ENCODE assay signal across 11 cellular contexts in the genomic region with DNA sequence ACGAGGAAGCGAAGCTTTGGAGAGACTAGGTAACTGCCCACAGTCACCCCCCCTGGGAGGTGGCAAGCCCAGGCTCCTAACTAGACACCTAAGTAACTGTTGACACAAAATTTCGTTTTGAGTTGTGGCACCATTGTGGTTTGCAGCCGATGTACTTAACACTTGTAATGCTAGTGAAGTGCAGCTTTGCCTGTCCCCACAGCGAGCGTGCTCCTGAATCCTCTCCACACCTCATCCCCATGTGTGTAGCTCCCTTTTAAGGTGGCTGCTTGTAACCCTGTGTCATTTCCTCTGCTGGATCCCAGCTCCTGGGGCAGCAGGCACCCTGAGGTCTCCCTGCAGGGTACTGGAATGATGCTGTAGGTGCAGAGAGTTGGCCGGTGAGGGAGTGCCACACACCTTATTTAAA.
DNase-seq lines count a peak whose midpoint lies in the region; ATAC-seq and TF ChIP-seq lines count a peak whose summit lies in the region.
"Had no signal": no experiment of that assay in that cellular context is flagged by ENCODE, and none has a peak within 500 bp of the region (broad histone marks: within the 10 kb centered on the region; RNA-seq: fewer than 3 reads in every experiment).

No MANE protein-coding gene starts in this region.

- H3K4me1 Mint-ChIP-seq in progenitor cell of endocrine pancreas (ENCODE audit: low read depth): peaks cover 39% of the 10 kb centered on the region
- no peaks in the 10 kb centered on the region for H3K4me1 Mint-ChIP-seq in activated T-cell treated with anti-CD3 and anti-CD28 coated beads, Interleukin-2, amount 50 U/mL, for 24 hours (ENCODE audit: low read depth)

- peak; percentile 69 for ATAC-seq in HG02759 (IDR thresholded peaks at IDR 0.05; ENCODE audit: unreplicated experiment)
- ATAC-seq: A549 had no signal

- H3K27ac Mint-ChIP-seq in progenitor cell of endocrine pancreas: peak overlapping the region; percentile 59
- H3K27ac Mint-ChIP-seq in activated T-cell treated with anti-CD3 and anti-CD28 coated beads, Interleukin-2, amount 50 U/mL, for 24 hours: no peak overlapping the region

- no peak overlapping the region for H3K4me3 Mint-ChIP-seq in progenitor cell of endocrine pancreas (ENCODE audit: low read depth)
- no peak overlapping the region for H3K4me3 Mint-ChIP-seq in activated T-cell treated with anti-CD3 and anti-CD28 coated beads, Interleukin-2, amount 50 U/mL, for 24 hours

- no peaks in the 10 kb centered on the region for H3K27me3 Mint-ChIP-seq in progenitor cell of endocrine pancreas
- H3K27me3 Mint-ChIP-seq in activated T-cell treated with anti-CD3 and anti-CD28 coated beads, Interleukin-2, amount 50 U/mL, for 24 hours: peaks cover 26% of the 10 kb centered on the region

- TF ChIP-seq CTCF in progenitor cell of endocrine pancreas (IDR thresholded peaks at IDR 0.05; ENCODE audit: unreplicated experiment): no peak

- DNase-seq in NCI-H748 (lab: John Stamatoyannopoulos, UW; ENCODE audit: unreplicated experiment) (peak; percentile 33), NCI-H748 treated with DMSO at 0.1 percent for 48 hours (lab: John Stamatoyannopoulos, UW) (no peak), NCI-H128 (lab: John Stamatoyannopoulos, UW; ENCODE audit: unreplicated experiment) (peak; percentile 29), progenitor cell of endocrine pancreas (ENCODE audit: low spot score, unreplicated experiment) (no peak), H4 (ENCODE audit: low spot score) (no peak), GDM1 (lab: John Stamatoyannopoulos, UW) (no peak)
- no peak for DNase-seq in activated T-cell treated with anti-CD3 and anti-CD28 coated beads, Interleukin-2, amount 50 U/mL, for 24 hours
- DNase-seq: effector CD8-positive, alpha-beta T cell; NCI-H774 had no signal

- H3K36me3 Mint-ChIP-seq in progenitor cell of endocrine pancreas (ENCODE audit: insufficient read depth): peaks cover 4% of the 10 kb centered on the region
- no peaks in the 10 kb centered on the region for H3K36me3 Mint-ChIP-seq in activated T-cell treated with anti-CD3 and anti-CD28 coated beads, Interleukin-2, amount 50 U/mL, for 24 hours (ENCODE audit: low read depth)

- peaks cover 4% of the 10 kb centered on the region for H3K9me3 Mint-ChIP-seq in progenitor cell of endocrine pancreas (ENCODE audit: low read depth)
- peaks cover 6% of the 10 kb centered on the region for H3K9me3 Mint-ChIP-seq in activated T-cell treated with anti-CD3 and anti-CD28 coated beads, Interleukin-2, amount 50 U/mL, for 24 hours

Comparison
In these comparisons a context has a peak if more than half of its experiments do, and no peak if none do; other contexts are left out.
1. DNase-seq: peak in NCI-H748 (single experiment) and NCI-H128 (single experiment); none in NCI-H748 treated with DMSO at 0.1 percent for 48 hours (single experiment), progenitor cell of endocrine pancreas (single experiment), H4 (single experiment), GDM1 (single experiment) and activated T-cell treated with anti-CD3 and anti-CD28 coated beads, Interleukin-2, amount 50 U/mL, for 24 hours (single experiment).